14 cellular contexts compared by ENCODE assay signal in the genomic region with DNA sequence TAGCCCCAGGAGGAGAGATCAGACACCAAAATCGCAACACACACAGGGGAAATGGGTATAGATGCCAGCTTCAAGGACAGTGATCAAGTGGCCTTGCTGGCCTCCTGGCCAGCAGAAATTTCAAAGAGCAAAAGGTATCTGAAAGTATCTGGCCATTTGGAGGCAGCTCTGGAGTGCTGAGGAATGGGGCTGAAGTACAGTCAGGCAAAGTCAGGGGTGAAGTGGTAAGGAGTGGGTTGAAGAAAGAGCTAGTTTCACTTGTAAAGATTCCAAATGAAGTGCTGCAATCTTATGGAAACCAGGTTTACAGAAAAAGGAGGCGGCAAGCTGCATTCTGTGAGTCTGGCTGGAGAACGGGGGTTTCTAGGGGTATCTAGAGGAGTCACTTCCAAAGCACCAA. TPM values are rescaled to one million over a fixed set of nuclear protein-coding genes. Genes with fewer than 3 reads are reported as not detected.
DNase-seq lines count a peak whose midpoint lies in the region; ATAC-seq and TF ChIP-seq lines count a peak whose summit lies in the region.
"Had no signal": no experiment of that assay in that cellular context is flagged by ENCODE, and none has a peak within 500 bp of the region (broad histone marks: within the 10 kb centered on the region; RNA-seq: fewer than 3 reads in every experiment).

No MANE protein-coding gene starts in this region.

- TF ChIP-seq CTCF in colonic mucosa (IDR thresholded peaks at IDR 0.05) (no peak), natural killer cell (IDR thresholded peaks at IDR 0.05) (no peak), vagina (IDR thresholded peaks at IDR 0.05) (no peak)

- no peak for DNase-seq in activated naive CD4-positive, alpha-beta T cell (lab: John Stamatoyannopoulos, UW)
- DNase-seq in colonic mucosa = no peak
- no peak for DNase-seq in natural killer cell
- no peak for DNase-seq in vagina (ENCODE audit: extremely low spot score in 2 of 2)
- no peak for DNase-seq in NCI-H1417 treated with DMSO at 0.1 percent for 48 hours (lab: John Stamatoyannopoulos, UW)
- DNase-seq in A172 (ENCODE audit: low spot score) = no peak
- DNase-seq in NOMO-1 treated with DMSO at 0.1 percent for 48 hours (lab: John Stamatoyannopoulos, UW; ENCODE audit: unreplicated experiment) = no peak
- DNase-seq: activated CD4-positive, alpha-beta T cell treated with anti-CD3 and anti-CD28 coated beads, Interleukin-2, amount 50 U/mL, for 4 hours; mesendoderm; NCI-H2081 treated with DMSO at 0.1 percent for 48 hours had no signal

- H3K9me3 ChIP-seq in colonic mucosa (no peaks in the 10 kb centered on the region), vagina (no peaks in the 10 kb centered on the region)
- H3K9me3 ChIP-seq: right atrium auricular region had no signal

- no peaks in the 10 kb centered on the region for H3K27me3 Mint-ChIP-seq in activated naive CD4-positive, alpha-beta T cell treated with anti-CD3 and anti-CD28 coated beads, Interleukin-2, amount 50 U/mL, for 24 hours
- no peaks in the 10 kb centered on the region for H3K27me3 Mint-ChIP-seq in natural killer cell (ENCODE audit: low read depth in 2 of 2)

- no peaks in the 10 kb centered on the region for H3K36me3 ChIP-seq in colonic mucosa
- peaks cover 0 to 27% of the 10 kb centered on the region in 2 donors for H3K36me3 ChIP-seq in vagina

- H3K4me1 ChIP-seq in colonic mucosa (peaks cover 3% of the 10 kb centered on the region), vagina (peaks cover 20% of the 10 kb centered on the region)

- H3K27ac Mint-ChIP-seq in activated naive CD4-positive, alpha-beta T cell treated with anti-CD3 and anti-CD28 coated beads, Interleukin-2, amount 50 U/mL, for 24 hours = peak overlapping the region; percentile 88
- peak overlapping the region; percentile 88 to 94 for H3K27ac Mint-ChIP-seq in natural killer cell

- H3K4me1 Mint-ChIP-seq in activated naive CD4-positive, alpha-beta T cell treated with anti-CD3 and anti-CD28 coated beads, Interleukin-2, amount 50 U/mL, for 24 hours = peaks cover 55% of the 10 kb centered on the region
- H3K4me1 Mint-ChIP-seq in natural killer cell = peaks cover 32 to 39% of the 10 kb centered on the region in 2 donors

- intact Hi-C loops in colonic mucosa (cut with DNase I) = no loop called here
- intact Hi-C loops in natural killer cell (cut with micrococcal nuclease) = no loop called here
- intact Hi-C loops in vagina (cut with DNase I) = no loop called here

- peak overlapping the region; percentile 79 for H3K4me3 Mint-ChIP-seq in activated naive CD4-positive, alpha-beta T cell treated with anti-CD3 and anti-CD28 coated beads, Interleukin-2, amount 50 U/mL, for 24 hours
- peak overlapping the region; percentile 21 for H3K4me3 Mint-ChIP-seq in natural killer cell

- peak overlapping the region in 1 of 2 donors; percentile 46 for H3K9ac ChIP-seq in colonic mucosa (ENCODE audit: low read depth in 2 of 2, low read length in 2 of 2)

- no peaks in the 10 kb centered on the region for H3K9me3 Mint-ChIP-seq in activated naive CD4-positive, alpha-beta T cell treated with anti-CD3 and anti-CD28 coated beads, Interleukin-2, amount 50 U/mL, for 24 hours
- H3K9me3 Mint-ChIP-seq in natural killer cell = no peaks in the 10 kb centered on the region

- H3K36me3 Mint-ChIP-seq in activated naive CD4-positive, alpha-beta T cell treated with anti-CD3 and anti-CD28 coated beads, Interleukin-2, amount 50 U/mL, for 24 hours = peaks cover 20% of the 10 kb centered on the region
- peaks cover 6% of the 10 kb centered on the region for H3K36me3 Mint-ChIP-seq in natural killer cell

- no peaks in the 10 kb centered on the region for H3K27me3 ChIP-seq in colonic mucosa
- H3K27me3 ChIP-seq in vagina = no peaks in the 10 kb centered on the region
- H3K27me3 ChIP-seq: right atrium auricular region had no signal

- no peak for ATAC-seq in natural killer cell
- ATAC-seq: K562, SK-N-SH treated with all-trans-retinoic acid at 6 μM for 48 hours had no signal

- H3K4me3 ChIP-seq in colonic mucosa (no peak overlapping the region), vagina (no peak overlapping the region)
- H3K4me3 ChIP-seq: K562, right atrium auricular region had no signal

- H3K27ac ChIP-seq in colonic mucosa (peak overlapping the region; percentile 72), vagina (peak overlapping the region; percentile 78)
- H3K27ac ChIP-seq: right atrium auricular region had no signal

- no peak for TF ChIP-seq POLR2A in vagina (IDR thresholded peaks at IDR 0.05)

RNA-seq across cellular contexts. Expression of gene PCBP1, which starts 19.2 kb away (rescaled TPM):
- total RNA-seq in colonic mucosa (100 to 1,000 TPM; 348 to 401 TPM), natural killer cell (100 to 1,000 TPM; 329 to 358 (median 352) TPM), vagina (210 TPM)
- 24.3 and 26.3 TPM in 2 replicates for total RNA-seq in A172 (2014; rRNA removed; shearing (Covaris generic))
